ENCODE assay signal across 9 cellular contexts in the genomic region with DNA sequence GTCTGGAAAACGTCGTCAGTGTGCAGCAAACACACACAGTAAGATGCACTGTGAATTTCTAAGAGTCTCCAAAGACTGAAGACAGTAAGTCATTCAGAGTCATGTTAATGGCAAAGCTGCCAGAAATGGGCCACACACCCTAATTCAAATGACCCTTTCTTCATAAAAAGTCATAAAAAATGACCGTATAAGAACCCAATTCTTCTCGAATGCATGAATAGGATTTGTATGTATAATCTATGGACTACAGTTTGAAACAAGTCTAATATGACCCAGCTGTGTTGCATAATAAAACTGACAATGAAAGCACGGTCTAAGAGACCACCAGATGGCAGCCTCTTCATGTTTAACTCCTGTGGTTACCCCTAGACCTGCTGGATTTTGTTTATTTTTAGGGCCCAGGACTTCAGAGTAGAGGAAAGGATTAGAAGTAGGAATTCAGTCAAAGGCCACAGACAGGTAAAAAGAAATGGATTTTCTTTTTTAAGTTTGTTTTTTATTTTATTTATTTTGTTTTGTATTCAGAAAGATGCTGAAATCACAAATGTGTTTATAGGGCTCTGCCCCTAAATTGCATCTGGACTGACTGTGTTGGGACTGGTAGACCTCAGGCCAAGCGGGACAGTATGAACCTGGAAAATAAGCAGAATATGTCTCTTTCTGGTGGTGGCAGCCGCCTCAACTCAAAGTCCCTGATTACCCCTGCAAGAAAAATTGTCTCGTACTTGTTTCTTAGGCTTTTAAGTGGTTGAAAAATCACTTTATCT. TPM values are rescaled to one million over a fixed set of nuclear protein-coding genes. Genes with fewer than 3 reads are reported as not detected.
DNase-seq lines count a peak whose midpoint lies in the region; ATAC-seq, FAIRE-seq and TF ChIP-seq lines count a peak whose summit lies in the region.
"Had no signal": no experiment of that assay in that cellular context is flagged by ENCODE, and none has a peak within 500 bp of the region (broad histone marks: within the 10 kb centered on the region; RNA-seq: fewer than 3 reads in every experiment).

No MANE protein-coding gene starts in this region.

- H3K9me3 ChIP-seq in A549 = no peaks in the 10 kb centered on the region
- H3K9me3 ChIP-seq in vagina = no peaks in the 10 kb centered on the region

- H3K27ac ChIP-seq in A549 (no peak overlapping the region), vagina (no peak overlapping the region)
- H3K27ac ChIP-seq: epithelial cell of prostate had no signal

- no peaks in the 10 kb centered on the region for H3K4me1 ChIP-seq in A549
- no peaks in the 10 kb centered on the region for H3K4me1 ChIP-seq in vagina

- H3K36me3 ChIP-seq in vagina = no peaks in the 10 kb centered on the region

- no peak overlapping the region for H3K4me2 ChIP-seq in A549

- H3K27me3 ChIP-seq in vagina = no peaks in the 10 kb centered on the region

- H3K4me3 ChIP-seq in A549 = no peak overlapping the region
- H3K4me3 ChIP-seq in cardiac fibroblast (replicated peaks in 1 of 2; ENCODE audit: low read depth in 2 of 2, low read length in 2 of 2) = no peak overlapping the region
- H3K4me3 ChIP-seq in vagina = no peak overlapping the region

- TF ChIP-seq CTCF in A549 (IDR thresholded peaks at IDR 0.05) = peak; percentile 83
- peak; percentile 56 for TF ChIP-seq CTCF in GM13977 (IDR thresholded peaks at IDR 0.05; ENCODE audit: extremely low read depth, insufficient read depth, missing control alignments)
- TF ChIP-seq CTCF in cardiac fibroblast (IDR thresholded peaks at IDR 0.05; ENCODE audit: low read depth, low read length) = peak; percentile 64
- TF ChIP-seq CTCF in vagina (IDR thresholded peaks at IDR 0.05) = peak; percentile 45 to 86 (median 54)

- no peak for FAIRE-seq in A549 (lab: Jason Lieb, UNC)

- CTCF ChIA-PET in A549 (lab: Yijun Ruan, JAX) = interaction anchor here (0.7 to 3.9 kb wide), 7 partner anchors 8 to 732 kb away, joined by 3 to 34 read pairs (median 3); no protein-coding TSS in a partner anchor

- POLR2A ChIA-PET in A549 (lab: Yijun Ruan, JAX) = no interaction called here

- peak; percentile 79 to 90 for TF ChIP-seq RAD21 in A549 (conservative IDR thresholded peaks at IDR 0.05 in 1 of 2, IDR thresholded peaks at IDR 0.05 in 1 of 2)

- intact Hi-C loops in vagina (cut with DNase I) = loop anchor here (2.0 kb wide), 1 partner anchor 405 kb away; no protein-coding TSS in a partner anchor

- TF ChIP-seq EP300 in A549 (IDR thresholded peaks at IDR 0.05) = no peak

- in situ Hi-C loops in GM13977 (cut with MboI; ENCODE audit: low pct_unique_long_range_greater_than_20kb, low sequenced_read_pairs, unreplicated experiment) = loop anchor here (25.0 kb wide), 2 partner anchors 408 to 733 kb away; no protein-coding TSS in a partner anchor

- TF ChIP-seq POLR2A in A549 (IDR thresholded peaks at IDR 0.05; ENCODE audit: low read length) (no peak), vagina (IDR thresholded peaks at IDR 0.05) (no peak)

- WGBS in A549 (ENCODE audit: missing lambda C conversion rate) = 24% methylated on average over 8 of the region's 8 CpGs

- peak; percentile 89 to 95 for ATAC-seq in A549
- peak; percentile 80 for ATAC-seq in HG03442 (IDR thresholded peaks at IDR 0.05; ENCODE audit: unreplicated experiment)
- peak; percentile 96 for ATAC-seq in left lobe of liver

- DNase-seq in A549 (ENCODE audit: low read depth in 1 of 2, low spot score in 1 of 2) = peak; percentile 21 to 62
- DNase-seq in GM13977 (ENCODE audit: low spot score) = no peak
- peak; percentile 70 for DNase-seq in NCI-H526 treated with DMSO at 0.1 percent for 48 hours (lab: John Stamatoyannopoulos, UW)
- peak; percentile 83 to 89 for DNase-seq in cardiac fibroblast (ENCODE audit: low read depth in 2 of 2)
- DNase-seq in left lobe of liver (ENCODE audit: low spot score) = peak; percentile 51
- DNase-seq in vagina (ENCODE audit: extremely low spot score in 2 of 2) = no peak
- no peak for DNase-seq in GDM1 (lab: John Stamatoyannopoulos, UW)

TF ChIP-seq in A549, 52 proteins besides CTCF, POLR2A, EP300 and RAD21:
- TF ChIP-seq CBX8 (IDR thresholded peaks at IDR 0.05) (no peak), HES2 (IDR thresholded peaks at IDR 0.05) (no peak), SMC3 (IDR thresholded peaks at IDR 0.05) (peak; percentile 95), CEBPB (IDR thresholded peaks at IDR 0.05) (peak; percentile 57 to 80; a peak in 3 of 4 replicates)
- TF ChIP-seq, protein P1, sequence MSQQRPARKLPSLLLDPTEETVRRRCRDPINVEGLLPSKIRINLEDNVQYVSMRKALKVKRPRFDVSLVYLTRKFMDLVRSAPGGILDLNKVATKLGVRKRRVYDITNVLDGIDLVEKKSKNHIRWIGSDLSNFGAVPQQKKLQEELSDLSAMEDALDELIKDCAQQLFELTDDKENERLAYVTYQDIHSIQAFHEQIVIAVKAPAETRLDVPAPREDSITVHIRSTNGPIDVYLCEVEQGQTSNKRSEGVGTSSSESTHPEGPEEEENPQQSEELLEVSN (IDR thresholded peaks at IDR 0.05; ENCODE audit: borderline replicate concordance, low read depth) = no peak
- TF ChIP-seq, protein P2, sequence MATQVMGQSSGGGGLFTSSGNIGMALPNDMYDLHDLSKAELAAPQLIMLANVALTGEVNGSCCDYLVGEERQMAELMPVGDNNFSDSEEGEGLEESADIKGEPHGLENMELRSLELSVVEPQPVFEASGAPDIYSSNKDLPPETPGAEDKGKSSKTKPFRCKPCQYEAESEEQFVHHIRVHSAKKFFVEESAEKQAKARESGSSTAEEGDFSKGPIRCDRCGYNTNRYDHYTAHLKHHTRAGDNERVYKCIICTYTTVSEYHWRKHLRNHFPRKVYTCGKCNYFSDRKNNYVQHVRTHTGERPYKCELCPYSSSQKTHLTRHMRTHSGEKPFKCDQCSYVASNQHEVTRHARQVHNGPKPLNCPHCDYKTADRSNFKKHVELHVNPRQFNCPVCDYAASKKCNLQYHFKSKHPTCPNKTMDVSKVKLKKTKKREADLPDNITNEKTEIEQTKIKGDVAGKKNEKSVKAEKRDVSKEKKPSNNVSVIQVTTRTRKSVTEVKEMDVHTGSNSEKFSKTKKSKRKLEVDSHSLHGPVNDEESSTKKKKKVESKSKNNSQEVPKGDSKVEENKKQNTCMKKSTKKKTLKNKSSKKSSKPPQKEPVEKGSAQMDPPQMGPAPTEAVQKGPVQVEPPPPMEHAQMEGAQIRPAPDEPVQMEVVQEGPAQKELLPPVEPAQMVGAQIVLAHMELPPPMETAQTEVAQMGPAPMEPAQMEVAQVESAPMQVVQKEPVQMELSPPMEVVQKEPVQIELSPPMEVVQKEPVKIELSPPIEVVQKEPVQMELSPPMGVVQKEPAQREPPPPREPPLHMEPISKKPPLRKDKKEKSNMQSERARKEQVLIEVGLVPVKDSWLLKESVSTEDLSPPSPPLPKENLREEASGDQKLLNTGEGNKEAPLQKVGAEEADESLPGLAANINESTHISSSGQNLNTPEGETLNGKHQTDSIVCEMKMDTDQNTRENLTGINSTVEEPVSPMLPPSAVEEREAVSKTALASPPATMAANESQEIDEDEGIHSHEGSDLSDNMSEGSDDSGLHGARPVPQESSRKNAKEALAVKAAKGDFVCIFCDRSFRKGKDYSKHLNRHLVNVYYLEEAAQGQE (IDR thresholded peaks at IDR 0.05) = no peak

RNA-seq across cellular contexts. Expression of gene SLC5A12, which starts 32.1 kb away (rescaled TPM):
- polyA plus RNA-seq in A549 (2011; rRNA removed) = not detected in 2 replicates
- not detected in 2 replicates for polyA plus RNA-seq in A549 (2012; cell fraction: cytosol; rRNA removed)
- not detected in 2 replicates for polyA plus RNA-seq in A549 (2012; cell fraction: nucleus; rRNA removed)
- polyA plus RNA-seq in A549 (2017; fragmentation: RNase III; extraction: RNeasy Plus Mini Kit Qiagen cat#74134 plus additional on column Dnase treatment) = not detected in 3 replicates
- polyA minus RNA-seq in A549 (2011; rRNA and poly(A)+ RNA removed) = not detected in 2 replicates
- total RNA-seq in left lobe of liver = 0.20 TPM
- not detected for total RNA-seq in vagina

Comparison
In these comparisons a context has a peak if more than half of its experiments do, and no peak if none do; other contexts are left out.
1. DNase-seq: peak in A549 (2 of 2), NCI-H526 treated with DMSO at 0.1 percent for 48 hours (single experiment), cardiac fibroblast (2 of 2) and left lobe of liver (single experiment); none in GM13977 (single experiment), vagina (0 of 2) and GDM1 (single experiment).
2. Peak in every context shown above with its lines, with median percentiles within 50 percentile points of each other: ATAC-seq and CTCF ChIP-seq.